ENCODE assay signal across 21 cellular contexts in the genomic region with DNA sequence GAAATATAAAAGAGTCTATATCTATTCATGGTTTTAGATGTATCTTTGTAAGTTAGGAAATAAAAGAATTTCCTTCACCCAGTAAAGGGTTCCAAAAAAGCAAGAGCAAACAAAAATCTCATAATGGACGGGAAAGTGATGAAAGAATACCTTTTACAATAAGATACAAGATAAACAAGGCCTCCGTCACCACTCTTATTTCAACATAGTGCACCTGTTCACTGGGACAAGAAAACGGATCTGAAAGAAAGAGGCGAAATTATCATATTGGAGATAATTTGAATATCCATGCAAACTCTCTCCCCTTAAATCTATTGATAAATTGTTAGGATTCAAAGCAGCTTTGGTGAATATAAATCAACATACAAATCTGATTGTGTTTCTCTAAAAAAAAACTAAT.
A peak's percentile ranks its signal among the peaks of the same experiment; 100 is the strongest.
DNase-seq lines count a peak whose midpoint lies in the region; ATAC-seq and TF ChIP-seq lines count a peak whose summit lies in the region.
"Had no signal": no experiment of that assay in that cellular context is flagged by ENCODE, and none has a peak within 500 bp of the region (broad histone marks: within the 10 kb centered on the region; RNA-seq: fewer than 3 reads in every experiment).

No MANE protein-coding gene starts in this region.

- H3K36me3 ChIP-seq in DOHH2 (ENCODE audit: control insufficient read depth, low read length), result no peaks in the 10 kb centered on the region
- H3K36me3 ChIP-seq: BE2C; BLaER1 treated with 17β-estradiol and CSF1 and Interleukin-3, amounts not matched to agents 10 nM and 100 nM had no signal

- DNase-seq in NCI-H526 (lab: John Stamatoyannopoulos, UW), result peak; percentile 17 to 28
- peak; percentile 56 for DNase-seq in RPMI8226
- DNase-seq in stimulated activated naive CD8-positive, alpha-beta T cell treated with anti-CD3 and anti-CD28 coated beads, Interleukin-15, amount 100 ng/mL, for 72 hours, result no peak
- no peak for DNase-seq in RKO (ENCODE audit: low spot score)
- DNase-seq: 8988T; ACHN; AML-193; BE2C; CD4-positive, alpha-beta T cell; CD8-positive, alpha-beta memory T cell; DMS 273 treated with DMSO at 0.1 percent for 48 hours; DMS79; GF-D8; H9 had no signal

- ATAC-seq in stimulated activated naive CD8-positive, alpha-beta T cell treated with anti-CD3 and anti-CD28 coated beads, Interleukin-15, amount 100 ng/mL, for 72 hours, result no peak
- ATAC-seq in HG02759 (IDR thresholded peaks at IDR 0.05; ENCODE audit: unreplicated experiment), result no peak
- ATAC-seq: A549, GM23338, HCT116 had no signal

- no peak overlapping the region for H3K27ac Mint-ChIP-seq in stimulated activated naive CD8-positive, alpha-beta T cell treated with anti-CD3 and anti-CD28 coated beads, Interleukin-15, amount 100 ng/mL, for 72 hours
- H3K27ac Mint-ChIP-seq: CD14-positive monocyte; CD4-positive, alpha-beta T cell; CD8-positive, alpha-beta memory T cell; GM23338; H9 had no signal

- H3K4me3 Mint-ChIP-seq in stimulated activated naive CD8-positive, alpha-beta T cell treated with anti-CD3 and anti-CD28 coated beads, Interleukin-15, amount 100 ng/mL, for 72 hours, result no peak overlapping the region
- H3K4me3 Mint-ChIP-seq: CD14-positive monocyte; CD4-positive, alpha-beta T cell; CD8-positive, alpha-beta memory T cell; GM23338; H9 had no signal

- H3K4me2 ChIP-seq in DOHH2 (ENCODE audit: low read length), result no peak overlapping the region
- H3K4me2 ChIP-seq: A549; BLaER1 treated with 17β-estradiol and CSF1 and Interleukin-3, amounts not matched to agents 10 nM and 100 nM; GM23338 had no signal

- no peaks in the 10 kb centered on the region for H4K20me1 ChIP-seq in DOHH2 (ENCODE audit: control insufficient read depth, insufficient read depth, low read depth, low read length)
- H4K20me1 ChIP-seq: BLaER1 treated with 17β-estradiol and CSF1 and Interleukin-3, amounts not matched to agents 10 nM and 100 nM had no signal

- H3K27me3 Mint-ChIP-seq in stimulated activated naive CD8-positive, alpha-beta T cell treated with anti-CD3 and anti-CD28 coated beads, Interleukin-15, amount 100 ng/mL, for 72 hours, result no peaks in the 10 kb centered on the region
- H3K27me3 Mint-ChIP-seq: CD4-positive, alpha-beta T cell had no signal

- H3K9me3 ChIP-seq in DOHH2 (ENCODE audit: control insufficient read depth, insufficient read depth, low read length), result no peaks in the 10 kb centered on the region
- H3K9me3 ChIP-seq: BE2C had no signal

- peaks cover 11% of the 10 kb centered on the region for H3K4me1 ChIP-seq in DOHH2 (ENCODE audit: control insufficient read depth, low read length)
- H3K4me1 ChIP-seq: A549; BE2C; BLaER1 treated with 17β-estradiol and CSF1 and Interleukin-3, amounts not matched to agents 10 nM and 100 nM had no signal

- TF ChIP-seq CTCF in DOHH2 (IDR thresholded peaks at IDR 0.05; ENCODE audit: low read depth, low read length, poor library complexity, severe bottlenecking), result no peak

- H3F3A ChIP-seq in DOHH2 (ENCODE audit: control insufficient read depth, insufficient read depth), result no peaks in the 10 kb centered on the region

- no peaks in the 10 kb centered on the region for H3K79me2 ChIP-seq in DOHH2 (ENCODE audit: control insufficient read depth, low read length)

- peaks cover 19% of the 10 kb centered on the region for H3K27me3 ChIP-seq in DOHH2 (ENCODE audit: control insufficient read depth, low read length)
- H3K27me3 ChIP-seq: BLaER1 treated with 17β-estradiol and CSF1 and Interleukin-3, amounts not matched to agents 10 nM and 100 nM had no signal

- 0 out of 2 replicates have a peak overlapping the region, but pooled peaks have one; percentile 12 for H3K27ac ChIP-seq in DOHH2 (ENCODE audit: low read depth, low read length)
- H3K27ac ChIP-seq: A549; BLaER1 treated with 17β-estradiol and CSF1 and Interleukin-3, amounts not matched to agents 10 nM and 100 nM had no signal

- H3K9me3 Mint-ChIP-seq in stimulated activated naive CD8-positive, alpha-beta T cell treated with anti-CD3 and anti-CD28 coated beads, Interleukin-15, amount 100 ng/mL, for 72 hours, result peaks cover 0 to 7% of the 10 kb centered on the region in 2 donors

- H3K9me2 ChIP-seq in DOHH2 (replicated peaks; ENCODE audit: control insufficient read depth, low read length), result no peaks in the 10 kb centered on the region

- H3K4me1 Mint-ChIP-seq in stimulated activated naive CD8-positive, alpha-beta T cell treated with anti-CD3 and anti-CD28 coated beads, Interleukin-15, amount 100 ng/mL, for 72 hours, result no peaks in the 10 kb centered on the region
- H3K4me1 Mint-ChIP-seq: CD14-positive monocyte; CD8-positive, alpha-beta memory T cell; GM23338; H9 had no signal

- H3K4me3 ChIP-seq in DOHH2 (ENCODE audit: low read length), result no peak overlapping the region
- H3K4me3 ChIP-seq: A549; BLaER1 treated with 17β-estradiol and CSF1 and Interleukin-3, amounts not matched to agents 10 nM and 100 nM; GM23338 had no signal

Comparison
In these comparisons a context has a peak if more than half of its experiments do, and no peak if none do; other contexts are left out.
1. DNase-seq: peak in NCI-H526 (2 of 2) and RPMI8226 (single experiment); none in stimulated activated naive CD8-positive, alpha-beta T cell treated with anti-CD3 and anti-CD28 coated beads, Interleukin-15, amount 100 ng/mL, for 72 hours (0 of 2) and RKO (single experiment).